29 cellular contexts compared by ENCODE assay signal in the genomic region with DNA sequence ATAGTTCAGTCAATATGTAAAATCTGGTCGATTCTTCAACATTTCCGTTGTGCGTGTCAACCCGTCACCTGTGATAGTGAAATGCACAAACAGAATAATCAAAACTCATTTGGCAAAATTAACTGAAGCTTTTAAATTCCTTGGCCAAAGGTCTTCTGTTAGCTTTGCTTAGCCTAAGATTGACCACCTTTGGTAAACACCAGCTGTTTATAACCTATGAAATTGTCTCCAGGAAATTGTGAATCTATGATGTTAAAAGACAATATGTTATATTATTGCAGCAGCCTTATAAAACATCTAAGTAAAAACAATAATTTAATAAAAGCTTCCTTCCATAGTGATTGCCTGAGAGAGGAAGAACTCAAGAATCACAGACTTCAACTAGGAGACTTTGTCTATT.
DNase-seq lines count a peak whose midpoint lies in the region; ATAC-seq and TF ChIP-seq lines count a peak whose summit lies in the region.
"Had no signal": no experiment of that assay in that cellular context is flagged by ENCODE, and none has a peak within 500 bp of the region (broad histone marks: within the 10 kb centered on the region; RNA-seq: fewer than 3 reads in every experiment).

No MANE protein-coding gene starts in this region.

- ATAC-seq in left colon (peak; percentile 97), mucosa of descending colon (peak; percentile 83), HG02884 (IDR thresholded peaks at IDR 0.05; ENCODE audit: unreplicated experiment) (no peak), HG02981 (IDR thresholded peaks at IDR 0.05; ENCODE audit: unreplicated experiment) (no peak)
- ATAC-seq: A549; CD8-positive, alpha-beta T cell had no signal

- no peak overlapping the region for H3K4me3 ChIP-seq in mucosa of descending colon
- H3K4me3 ChIP-seq: A549; BLaER1; BLaER1 treated with 17β-estradiol and CSF1 and Interleukin-3, amounts not matched to agents 10 nM and 100 nM had no signal

- intact Hi-C loops in left colon (cut with DNase I, micrococcal nuclease) (no loop called here), mucosa of descending colon (cut with DNase I, micrococcal nuclease) (no loop called here)

- no peaks in the 10 kb centered on the region for H3K4me1 ChIP-seq in mucosa of descending colon (ENCODE audit: low read depth)
- H3K4me1 ChIP-seq: A549, BE2C, BLaER1, Caco-2 had no signal

- H3K36me3 ChIP-seq in mucosa of descending colon (ENCODE audit: low read depth): no peaks in the 10 kb centered on the region
- H3K36me3 ChIP-seq: BE2C; BLaER1; BLaER1 treated with 17β-estradiol and CSF1 and Interleukin-3, amounts not matched to agents 10 nM and 100 nM had no signal

- TF ChIP-seq CTCF in mucosa of descending colon (IDR thresholded peaks at IDR 0.05): no peak

- no peaks in the 10 kb centered on the region for H3K9me3 ChIP-seq in mucosa of descending colon
- H3K9me3 ChIP-seq: A549, BE2C, BLaER1, Caco-2 had no signal

- DNase-seq in HT-29 (ENCODE audit: low spot score) (peak; percentile 28), left colon (no peak), mucosa of descending colon (no peak), NCI-H2107 (lab: John Stamatoyannopoulos, UW) (no peak)
- DNase-seq: 8988T; ACHN; AML-193; BE2C; C1 segment of cervical spinal cord; Caco-2; Calu3; CD4-positive, alpha-beta memory T cell; CD4-positive, alpha-beta T cell; CD4-positive, CD25-positive, alpha-beta regulatory T cell; CD8-positive, alpha-beta memory T cell; CD8-positive, alpha-beta T cell; COR-L47; DMS 273 treated with DMSO at 0.1 percent for 48 hours; DMS153; DMS53; DMS79; DMS79 treated with DMSO at 0.1 percent for 48 hours; DND-41; EL had no signal

Comparison
In these comparisons a context has a peak if more than half of its experiments do, and no peak if none do; other contexts are left out.
1. ATAC-seq: peak in left colon (single experiment) and mucosa of descending colon (single experiment); none in HG02884 (single experiment) and HG02981 (single experiment).